In the genomic region with DNA sequence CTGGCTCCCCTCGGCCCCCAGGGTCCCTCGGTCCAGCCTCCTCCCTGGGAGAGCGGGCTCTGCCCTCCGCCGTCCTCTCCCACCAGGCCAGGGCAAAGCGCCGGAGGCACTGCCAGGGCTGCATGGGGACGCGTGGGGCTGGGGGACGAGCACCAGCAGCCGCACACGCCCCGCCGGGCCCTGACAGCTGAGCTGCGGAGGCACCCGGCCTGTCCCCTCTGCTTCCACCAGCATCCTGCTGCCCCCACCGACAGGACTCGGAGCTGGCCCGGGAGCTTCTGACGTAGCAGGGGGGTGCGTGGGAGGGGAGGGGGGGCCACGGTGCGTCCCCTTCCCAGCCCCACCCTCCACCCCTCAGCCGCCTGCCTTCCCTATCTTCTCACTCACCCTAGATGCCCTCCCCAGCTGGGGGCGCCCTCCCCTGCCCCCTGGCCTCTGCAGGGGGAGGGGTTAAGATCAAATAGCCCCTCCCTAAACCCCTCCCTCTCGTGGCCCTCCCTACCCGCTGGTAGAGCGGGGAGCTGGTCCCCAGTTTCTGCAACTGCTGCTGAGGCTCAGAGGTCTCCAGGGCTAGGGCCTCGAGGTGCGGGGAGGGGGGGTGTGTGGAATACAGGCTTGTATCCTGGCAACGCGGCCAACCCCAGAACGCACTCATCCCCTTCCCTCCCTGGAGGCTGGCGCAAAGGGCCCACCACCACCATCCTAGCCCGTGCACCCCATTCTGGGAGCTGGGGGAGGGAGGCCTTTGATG, we compare ENCODE assay signal across 9 cellular contexts. TPM values are rescaled to one million over a fixed set of nuclear protein-coding genes. Genes with fewer than 3 reads are reported as not detected.
DNase-seq lines count a peak whose midpoint lies in the region; ATAC-seq and TF ChIP-seq lines count a peak whose summit lies in the region.
"Had no signal": no experiment of that assay in that cellular context is flagged by ENCODE, and none has a peak within 500 bp of the region (broad histone marks: within the 10 kb centered on the region; RNA-seq: fewer than 3 reads in every experiment).

No MANE protein-coding gene starts in this region.

- peaks cover 66% of the 10 kb centered on the region for H3K27me3 Mint-ChIP-seq in activated B cell treated with CpG ODN at 0.5 μM for 24 hours

- H3K4me1 ChIP-seq in left ventricle myocardium inferior (peaks cover 27% of the 10 kb centered on the region), iPS DF 6.9 (ENCODE audit: control insufficient read depth, insufficient read depth, low read length) (peaks cover 36% of the 10 kb centered on the region), testis (peaks cover 31% of the 10 kb centered on the region)

- POLR2A ChIA-PET in activated B cell treated with CpG ODN at 0.5 μM for 24 hours (lab: Charles Lee) = interaction anchor here (0.6 kb wide), 2 partner anchors 308 to 673 kb away, joined by 3 to 4 read pairs; no protein-coding TSS in a partner anchor

- H3K4me3 Mint-ChIP-seq in activated B cell treated with CpG ODN at 0.5 μM for 24 hours = peak overlapping the region; percentile 64

- H3K27ac ChIP-seq in left ventricle myocardium inferior (replicated peaks) (no peak overlapping the region), iPS DF 6.9 (ENCODE audit: low read length) (no peak overlapping the region), testis (no peak overlapping the region)
- H3K27ac ChIP-seq: left lung had no signal

- H3K27me3 ChIP-seq in left ventricle myocardium inferior (ENCODE audit: low read depth) = peaks cover 90% of the 10 kb centered on the region
- peaks cover 5% of the 10 kb centered on the region; the same call in 1 of the 2 replicates for H3K27me3 ChIP-seq in iPS DF 6.9 (ENCODE audit: control insufficient read depth, insufficient read depth, low read length)
- no peaks in the 10 kb centered on the region for H3K27me3 ChIP-seq in testis

- no CpG with 5 or more reads among the region's 35 CpGs for WGBS in iPS DF 6.9 (ENCODE audit: insufficient coverage, insufficient read length)
- WGBS in testis, 2 donors = 25 to 30% methylated on average over 17 to 25 of the region's 35 CpGs

- TF ChIP-seq POLR2A in testis (IDR thresholded peaks at IDR 0.05) = no peak

- no peak overlapping the region for H3K27ac Mint-ChIP-seq in activated B cell treated with CpG ODN at 0.5 μM for 24 hours

- CTCF ChIA-PET in activated B cell treated with CpG ODN at 0.5 μM for 24 hours (lab: Charles Lee) = interaction anchor here (1.0 kb wide), 1 partner anchor 63 kb away, joined by 4 read pairs; no protein-coding TSS in a partner anchor

- H3K36me3 Mint-ChIP-seq in activated B cell treated with CpG ODN at 0.5 μM for 24 hours (ENCODE audit: low read depth) = no peaks in the 10 kb centered on the region

- no peaks in the 10 kb centered on the region for H3K36me3 ChIP-seq in left ventricle myocardium inferior
- H3K36me3 ChIP-seq in iPS DF 6.9 (ENCODE audit: control insufficient read depth, insufficient read depth, low read length) = no peaks in the 10 kb centered on the region
- no peaks in the 10 kb centered on the region for H3K36me3 ChIP-seq in testis (ENCODE audit: low read depth, missing control alignments)
- H3K36me3 ChIP-seq: left lung had no signal

- H3K9me3 Mint-ChIP-seq in activated B cell treated with CpG ODN at 0.5 μM for 24 hours = no peaks in the 10 kb centered on the region

- TF ChIP-seq CTCF in left ventricle myocardium inferior (IDR thresholded peaks at IDR 0.05; ENCODE audit: borderline replicate concordance) (no peak), activated B cell treated with CpG ODN at 0.5 μM for 24 hours (IDR thresholded peaks at IDR 0.05) (no peak), testis (IDR thresholded peaks at IDR 0.05) (no peak)

- H3K9me3 ChIP-seq in left ventricle myocardium inferior (replicated peaks) (no peaks in the 10 kb centered on the region), iPS DF 6.9 (ENCODE audit: control insufficient read depth, insufficient read depth, low read length) (no peaks in the 10 kb centered on the region), testis (no peaks in the 10 kb centered on the region)
- H3K9me3 ChIP-seq: left lung had no signal

- H3K4me3 ChIP-seq in left ventricle myocardium inferior = peak overlapping the region; percentile 69
- peak overlapping the region; percentile 43; the same call in 1 of the 2 replicates for H3K4me3 ChIP-seq in iPS DF 6.9 (ENCODE audit: low read length)
- H3K4me3 ChIP-seq in testis = peak overlapping the region; percentile 31 to 45

- intact Hi-C loops in left ventricle myocardium inferior (cut with micrococcal nuclease) = no loop called here
- intact Hi-C loops in left ventricle myocardium superior (cut with micrococcal nuclease) = no loop called here
- intact Hi-C loops in activated B cell treated with CpG ODN at 0.5 μM for 24 hours (cut with micrococcal nuclease) = no loop called here
- intact Hi-C loops in testis (cut with DNase I; ENCODE audit: low total_unique reads) = no loop called here

- H3K4me1 Mint-ChIP-seq in activated B cell treated with CpG ODN at 0.5 μM for 24 hours = peaks cover 15% of the 10 kb centered on the region

- ATAC-seq in left ventricle myocardium superior (no peak), activated B cell treated with CpG ODN at 0.5 μM for 24 hours (ENCODE audit: low read depth) (peak; percentile 12)

- no peak for DNase-seq in left ventricle myocardium inferior
- DNase-seq in left ventricle myocardium superior = no peak
- DNase-seq in activated B cell treated with CpG ODN at 0.5 μM for 24 hours = no peak
- DNase-seq in iPS DF 6.9 (ENCODE audit: low read depth, low spot score) = no peak
- DNase-seq in testis = peak; percentile 24
- no peak for DNase-seq in central memory CD4-positive, alpha-beta T cell
- no peak for DNase-seq in activated effector memory CD4-positive, alpha-beta T cell treated with anti-CD3 and anti-CD28 coated beads, Interleukin-2, amount 50 U/mL, for 16 hours
- DNase-seq in SHP77 treated with DMSO at 0.1 percent for 48 hours (lab: John Stamatoyannopoulos, UW) = no peak

RNA-seq across cellular contexts. Expression of a gene that starts 1.1 kb away (rescaled TPM):
- total RNA-seq in left ventricle myocardium inferior = 2.0 TPM
- 1.4 TPM for total RNA-seq in left ventricle myocardium superior
- 0.24 and 0.35 TPM in 2 replicates for total RNA-seq in activated B cell treated with CpG ODN at 0.5 μM for 24 hours
- total RNA-seq in testis = 1 to 10 TPM; 6.2 to 8.9 TPM
- 3.2 TPM for polyA plus RNA-seq in testis (ENCODE audit: insufficient read depth, low read depth, low replicate concordance)
